8 cellular contexts compared by ENCODE assay signal in the genomic region with DNA sequence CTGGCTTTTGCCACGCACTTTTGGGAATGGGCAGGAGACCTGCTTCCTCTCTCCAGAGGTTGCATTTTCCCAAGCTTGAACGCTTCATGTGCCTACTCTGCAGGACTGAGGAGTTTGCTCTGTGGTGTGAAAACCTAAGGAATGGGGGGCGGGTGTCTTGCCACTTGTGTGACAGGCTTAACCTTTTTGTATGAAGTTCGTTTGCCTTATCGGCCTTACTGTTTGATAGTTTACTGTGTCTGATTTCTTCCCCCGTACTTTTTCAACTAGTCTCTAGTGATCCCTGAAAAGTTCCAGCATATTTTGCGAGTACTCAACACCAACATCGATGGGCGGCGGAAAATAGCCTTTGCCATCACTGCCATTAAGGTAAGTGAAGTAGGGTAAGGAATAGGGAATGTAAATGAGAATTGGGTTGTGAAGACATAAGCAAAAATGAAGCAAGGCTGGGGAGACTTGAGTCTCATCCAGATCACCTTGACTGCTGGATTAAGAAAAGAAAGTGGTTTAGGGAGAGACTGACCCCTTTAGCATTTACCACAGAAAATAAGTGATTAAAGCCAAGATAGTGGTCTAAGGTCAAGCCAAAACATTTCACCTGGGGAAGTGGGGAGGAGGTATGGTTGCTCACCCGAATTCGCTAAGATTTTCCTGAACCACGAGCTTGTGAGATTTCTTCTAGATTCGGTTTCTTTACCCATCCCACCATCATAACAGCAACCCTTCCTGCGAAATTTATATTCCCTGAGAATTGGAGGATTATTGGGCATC. TPM values are rescaled to one million over a fixed set of nuclear protein-coding genes. Genes with fewer than 3 reads are reported as not detected.
DNase-seq lines count a peak whose midpoint lies in the region; ATAC-seq and TF ChIP-seq lines count a peak whose summit lies in the region.

No MANE protein-coding gene starts in this region.

- peak overlapping the region; percentile 94 for H3K4me3 Mint-ChIP-seq in activated naive CD4-positive, alpha-beta T cell treated with anti-CD3 and anti-CD28 coated beads, Interleukin-2, amount 10 ng/mL, durations not matched to agents 7 days and 5 days
- peak overlapping the region; percentile 94 to 99 (median 97) for H3K4me3 Mint-ChIP-seq in brain
- peak overlapping the region; percentile 98 for H3K4me3 Mint-ChIP-seq in memory B cell

- peaks cover 55% of the 10 kb centered on the region for H3K36me3 ChIP-seq in upper lobe of right lung

- H3K27me3 ChIP-seq in upper lobe of right lung: no peaks in the 10 kb centered on the region

- TF ChIP-seq CTCF in brain (conservative IDR thresholded peaks at IDR 0.05) (no peak), upper lobe of right lung (IDR thresholded peaks at IDR 0.05) (no peak)

- H3K4me3 ChIP-seq in upper lobe of right lung: peak overlapping the region; percentile 75

- peaks cover 57% of the 10 kb centered on the region for H3K36me3 Mint-ChIP-seq in activated naive CD4-positive, alpha-beta T cell treated with anti-CD3 and anti-CD28 coated beads, Interleukin-2, amount 10 ng/mL, durations not matched to agents 7 days and 5 days
- peaks cover 65% of the 10 kb centered on the region for H3K36me3 Mint-ChIP-seq in brain
- H3K36me3 Mint-ChIP-seq in memory B cell: peaks cover 22% of the 10 kb centered on the region

- H3K27me3 Mint-ChIP-seq in activated naive CD4-positive, alpha-beta T cell treated with anti-CD3 and anti-CD28 coated beads, Interleukin-2, amount 10 ng/mL, durations not matched to agents 7 days and 5 days: peaks cover 4% of the 10 kb centered on the region
- peaks cover 5% of the 10 kb centered on the region for H3K27me3 Mint-ChIP-seq in brain
- H3K27me3 Mint-ChIP-seq in memory B cell: no peaks in the 10 kb centered on the region

- peaks cover 54% of the 10 kb centered on the region for H3K4me1 ChIP-seq in upper lobe of right lung

- H3K9me3 Mint-ChIP-seq in activated naive CD4-positive, alpha-beta T cell treated with anti-CD3 and anti-CD28 coated beads, Interleukin-2, amount 10 ng/mL, durations not matched to agents 7 days and 5 days: no peaks in the 10 kb centered on the region
- no peaks in the 10 kb centered on the region for H3K9me3 Mint-ChIP-seq in brain
- H3K9me3 Mint-ChIP-seq in memory B cell: no peaks in the 10 kb centered on the region

- no peak for DNase-seq in activated naive CD4-positive, alpha-beta T cell treated with anti-CD3 and anti-CD28 coated beads, Interleukin-2, amount 10 ng/mL, durations not matched to agents 7 days and 5 days
- DNase-seq in activated naive CD4-positive, alpha-beta T cell treated with Interleukin-2 at 50 U/mL for 16 hours: no peak
- DNase-seq in memory B cell (ENCODE audit: low spot score in 2 of 2) (no peak), upper lobe of right lung (no peak), midbrain (lab: John Stamatoyannopoulos, UW) (no peak), NCI-H345 (lab: John Stamatoyannopoulos, UW) (no peak)
- no peak for DNase-seq in effector CD4-positive, alpha-beta T cell

- intact Hi-C loops in upper lobe of right lung (cut with DNase I): no loop called here

- no peaks in the 10 kb centered on the region for H3K9me3 ChIP-seq in upper lobe of right lung

- CTCF ChIA-PET in activated naive CD4-positive, alpha-beta T cell treated with anti-CD3 and anti-CD28 coated beads, Interleukin-2, amount 10 ng/mL, durations not matched to agents 7 days and 5 days (lab: Charles Lee): interaction anchor here (0.9 to 1.2 kb wide), 3 partner anchors 18 to 72 kb away, joined by 3 to 4 read pairs (median 3); no protein-coding TSS in a partner anchor

- ATAC-seq in memory B cell (ENCODE audit: low read depth): no peak
- no peak for ATAC-seq in upper lobe of right lung

- H3K4me1 Mint-ChIP-seq in activated naive CD4-positive, alpha-beta T cell treated with anti-CD3 and anti-CD28 coated beads, Interleukin-2, amount 10 ng/mL, durations not matched to agents 7 days and 5 days: peaks cover 65% of the 10 kb centered on the region
- peaks cover 75% of the 10 kb centered on the region for H3K4me1 Mint-ChIP-seq in brain
- peaks cover 38% of the 10 kb centered on the region for H3K4me1 Mint-ChIP-seq in memory B cell

- H3K27ac ChIP-seq in upper lobe of right lung: peak overlapping the region; percentile 93

- peak overlapping the region; percentile 98 for H3K27ac Mint-ChIP-seq in activated naive CD4-positive, alpha-beta T cell treated with anti-CD3 and anti-CD28 coated beads, Interleukin-2, amount 10 ng/mL, durations not matched to agents 7 days and 5 days
- H3K27ac Mint-ChIP-seq in brain: peak overlapping the region; percentile 99 to 100 (median 100)
- H3K27ac Mint-ChIP-seq in memory B cell: peak overlapping the region; percentile 97

RNA-seq across cellular contexts. Expression of a gene that starts 0.7 kb away (rescaled TPM):
- 5,109 TPM for polyA plus RNA-seq in brain (ENCODE audit: insufficient read depth, low read depth, low replicate concordance)
- total RNA-seq in upper lobe of right lung: 1,687 TPM

RNA-seq across cellular contexts. Expression of a gene that starts 0.9 kb away (rescaled TPM):
- 87.1 TPM for polyA plus RNA-seq in brain (ENCODE audit: insufficient read depth, low read depth, low replicate concordance)
- total RNA-seq in upper lobe of right lung: 47.5 TPM

RNA-seq across cellular contexts. Expression of a gene that starts 4.4 kb away (rescaled TPM):
- polyA plus RNA-seq in brain (ENCODE audit: insufficient read depth, low read depth, low replicate concordance): 13.7 TPM
- total RNA-seq in upper lobe of right lung: 16.8 TPM

RNA-seq across cellular contexts. Expression of a gene that starts 16.5 kb away (rescaled TPM):
- polyA plus RNA-seq in brain (ENCODE audit: insufficient read depth, low read depth, low replicate concordance): 38.0 TPM
- 37.0 TPM for total RNA-seq in upper lobe of right lung

RNA-seq across cellular contexts. Expression of a gene that starts 16.9 kb away (rescaled TPM):
- polyA plus RNA-seq in brain (ENCODE audit: insufficient read depth, low read depth, low replicate concordance): 155 TPM
- 39.3 TPM for total RNA-seq in upper lobe of right lung
